In the genomic region with DNA sequence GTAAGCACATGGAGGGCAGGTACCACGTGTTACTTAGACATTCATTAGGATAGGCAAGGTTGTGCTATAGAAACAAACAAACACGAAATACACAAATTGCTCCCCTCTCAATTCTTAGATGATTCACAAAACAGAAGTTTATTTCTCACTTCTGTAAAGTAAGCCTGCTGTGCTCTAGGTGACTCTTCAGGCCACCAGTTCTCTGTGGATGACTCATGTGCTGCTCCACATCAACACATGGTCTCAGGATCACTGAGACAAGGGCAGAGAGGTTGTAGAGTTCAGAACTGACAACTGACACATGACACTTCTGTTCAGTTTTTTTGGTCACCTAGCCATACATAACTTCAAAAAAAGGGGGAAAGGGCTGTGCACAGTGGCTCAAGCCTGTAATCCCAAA, we compare ENCODE assay signal across 13 cellular contexts.
DNase-seq lines count a peak whose midpoint lies in the region; ATAC-seq and TF ChIP-seq lines count a peak whose summit lies in the region.
"Had no signal": no experiment of that assay in that cellular context is flagged by ENCODE, and none has a peak within 500 bp of the region (broad histone marks: within the 10 kb centered on the region; RNA-seq: fewer than 3 reads in every experiment).

No MANE protein-coding gene starts in this region.

- no peak overlapping the region for H3K4me3 ChIP-seq in GM12865 (ENCODE audit: low read depth, low read length)
- H3K4me3 ChIP-seq in H7 (ENCODE audit: insufficient read depth, low read depth, low read length): no peak overlapping the region
- no peak overlapping the region for H3K4me3 ChIP-seq in OCI-LY7 (ENCODE audit: low read depth, low read length, poor library complexity, severe bottlenecking)

- CTCF ChIA-PET in OCI-LY7 (lab: Charles Lee; ENCODE audit: unreplicated experiment): no interaction called here

- H3K79me2 ChIP-seq in OCI-LY7 (ENCODE audit: insufficient read depth, low read depth, low read length): no peaks in the 10 kb centered on the region

- H3K4me1 ChIP-seq in OCI-LY7 (ENCODE audit: insufficient read depth, low read length, poor library complexity, severe bottlenecking): no peaks in the 10 kb centered on the region

- H3K27ac ChIP-seq in OCI-LY7 (ENCODE audit: low read depth, low read length, poor library complexity, severe bottlenecking): no peak overlapping the region

- BruUV-seq in OCI-LY7 (replicated peaks; lab: Mats Ljungman, UMichigan): no TSS peak

- no peaks in the 10 kb centered on the region for H4K20me1 ChIP-seq in OCI-LY7 (ENCODE audit: insufficient read depth, low read length)

- peak; percentile 74 for ATAC-seq in GM21360 (IDR thresholded peaks at IDR 0.05; ENCODE audit: unreplicated experiment)
- ATAC-seq in HG03159 (IDR thresholded peaks at IDR 0.05; ENCODE audit: unreplicated experiment): peak; percentile 80
- ATAC-seq: natural killer cell treated with Interleukin-12 subunit alpha and Interleukin-12 subunit beta and Interleukin-15 and Interleukin-18, amount 100 ng/mL, for 72 hours had no signal

- DNase-seq in GM12865 (ENCODE audit: low read depth): peak; percentile 35
- DNase-seq in amniotic epithelial cell (ENCODE audit: low read depth): peak; percentile 9
- no peak for DNase-seq in H7
- DNase-seq in OCI-LY7 (ENCODE audit: low spot score): no peak
- no peak for DNase-seq in DMS153 (lab: John Stamatoyannopoulos, UW)
- DNase-seq in iPS-NIHi11 (ENCODE audit: low spot score): no peak
- DNase-seq: C1 segment of cervical spinal cord, dermis blood vessel endothelial cell, GF-D8, left cardiac atrium had no signal

- no peak overlapping the region for H2AFZ ChIP-seq in OCI-LY7 (ENCODE audit: low read length)

- no peaks in the 10 kb centered on the region for H3K9me2 ChIP-seq in OCI-LY7 (ENCODE audit: insufficient read depth, low read length)

- H3K9me3 ChIP-seq in OCI-LY7 (ENCODE audit: low read length): no peaks in the 10 kb centered on the region

- intact Hi-C loops in OCI-LY7 (cut with micrococcal nuclease; ENCODE audit: unreplicated experiment): no loop called here

- H3K27me3 ChIP-seq in H7 (ENCODE audit: control insufficient read depth, insufficient read depth, low read length): no peaks in the 10 kb centered on the region

- H3K36me3 ChIP-seq in H7 (replicated peaks; ENCODE audit: control insufficient read depth, insufficient read depth, low read length) (no peaks in the 10 kb centered on the region), OCI-LY7 (ENCODE audit: insufficient read depth, low read length) (no peaks in the 10 kb centered on the region)

- no peak for TF ChIP-seq CTCF in GM12865 (IDR thresholded peaks at IDR 0.05; ENCODE audit: insufficient read depth, low read depth, low read length, missing control alignments)
- TF ChIP-seq CTCF in OCI-LY7 (conservative IDR thresholded peaks at IDR 0.05; ENCODE audit: low read length): no peak

- no peak overlapping the region for H3K4me2 ChIP-seq in OCI-LY7 (ENCODE audit: low read length)

- POLR2A ChIA-PET in OCI-LY7 (lab: Charles Lee): no interaction called here

Comparison
In these comparisons a context has a peak if more than half of its experiments do, and no peak if none do; other contexts are left out.
1. DNase-seq: peak in GM12865 (single experiment) and amniotic epithelial cell (single experiment); none in H7 (single experiment), OCI-LY7 (single experiment), DMS153 (single experiment) and iPS-NIHi11 (single experiment).